Comparison of ENCODE assay signal across 10 cellular contexts in genomic region chr13:106520205-106521004, GRCh38. TPM values are rescaled to one million over a fixed set of nuclear protein-coding genes. Genes with fewer than 3 reads are reported as not detected.
DNase-seq lines count a peak whose midpoint lies in the region; ATAC-seq, FAIRE-seq and TF ChIP-seq lines count a peak whose summit lies in the region.
"Had no signal": no experiment of that assay in that cellular context is flagged by ENCODE, and none has a peak within 500 bp of the region (broad histone marks: within the 10 kb centered on the region; RNA-seq: fewer than 3 reads in every experiment).

No MANE protein-coding gene starts in this region.

- no peak for FAIRE-seq in RCC 7860 (lab: Jason Lieb, UNC)

- DNase-seq in AG20443 (ENCODE audit: low spot score): peak; percentile 24
- DNase-seq in HFFc6: peak; percentile 22
- DNase-seq in caudate nucleus (lab: John Stamatoyannopoulos, UW): peak in 3 of 61 donors; percentile 17 to 37 (median 34)
- peak; percentile 47 to 58 for DNase-seq in lung microvascular endothelial cell (ENCODE audit: low read depth in 2 of 2)
- DNase-seq in stimulated activated naive CD8-positive, alpha-beta T cell treated with anti-CD3 and anti-CD28 coated beads, Interleukin-15, Interleukin-2, amounts not matched to agents 100 U/mL and 50 U/mL, for 24 hours: no peak
- DNase-seq in stimulated activated naive CD4-positive, alpha-beta T cell treated with Interleukin-2 at 50 U/mL for 16 hours (lab: John Stamatoyannopoulos, UW): no peak
- no peak for DNase-seq in RCC 7860 (ENCODE audit: low spot score)
- DNase-seq: islet precursor cell had no signal

- no peak overlapping the region for H3K4me3 Mint-ChIP-seq in HFFc6
- H3K4me3 Mint-ChIP-seq: activated naive CD8-positive, alpha-beta T cell had no signal

- H3K27ac Mint-ChIP-seq in HFFc6: peak overlapping the region; percentile 10; the same call in 1 of the 2 replicates
- H3K27ac Mint-ChIP-seq: activated naive CD8-positive, alpha-beta T cell had no signal

- H3K9me3 Mint-ChIP-seq in HFFc6: no peaks in the 10 kb centered on the region

- H3K27me3 Mint-ChIP-seq in HFFc6 (ENCODE audit: insufficient read depth): 0 out of 2 replicates have a peak, but pooled peaks cover 2% of the 10 kb centered on the region

- H3K27ac ChIP-seq in caudate nucleus (ENCODE audit: low read depth, low read length): peak overlapping the region; percentile 39

- no peak for ATAC-seq in GM18858 (IDR thresholded peaks at IDR 0.05; ENCODE audit: unreplicated experiment)
- no peak for ATAC-seq in stimulated activated naive CD8-positive, alpha-beta T cell treated with anti-CD3 and anti-CD28 coated beads, Interleukin-15, Interleukin-2, amounts not matched to agents 100 U/mL and 50 U/mL, for 24 hours

- peaks cover 31% of the 10 kb centered on the region for H3K4me1 Mint-ChIP-seq in HFFc6 (ENCODE audit: low read depth)

- peaks cover 7% of the 10 kb centered on the region; the same call in 1 of the 2 replicates for H3K36me3 Mint-ChIP-seq in HFFc6 (ENCODE audit: low read depth)
- H3K36me3 Mint-ChIP-seq: activated naive CD8-positive, alpha-beta T cell had no signal

- TF ChIP-seq CTCF in HFFc6 (IDR thresholded peaks at IDR 0.05): peak; percentile 72

RNA-seq across cellular contexts. Expression of gene EFNB2, which starts 15.1 kb away (rescaled TPM):
- 10 to 100 TPM in 5 of 6 experiments, 1 to 10 TPM in 1; 8.1 to 32.5 (median 30.6) TPM for total RNA-seq in HFFc6 (2021; fragmentation: NEBNext Ultra II Directional; extraction: Animal tissue kit (Norgen Biotek cat#: 25700))
- 21.6 and 64.9 TPM in 2 replicates for total RNA-seq in lung microvascular endothelial cell

RNA-seq across cellular contexts. Expression of gene ARGLU1, which starts 47.5 kb away (rescaled TPM):
- 10 to 100 TPM; 30.3 to 39.4 (median 38.0) TPM for total RNA-seq in HFFc6 (2021; fragmentation: NEBNext Ultra II Directional; extraction: Animal tissue kit (Norgen Biotek cat#: 25700))
- 23.3 and 24.4 TPM in 2 replicates for total RNA-seq in lung microvascular endothelial cell

Comparison
In these comparisons a context has a peak if more than half of its experiments do, and no peak if none do; other contexts are left out.
1. DNase-seq: peak in AG20443 (single experiment), HFFc6 (single experiment) and lung microvascular endothelial cell (2 of 2); none in stimulated activated naive CD8-positive, alpha-beta T cell treated with anti-CD3 and anti-CD28 coated beads, Interleukin-15, Interleukin-2, amounts not matched to agents 100 U/mL and 50 U/mL, for 24 hours (single experiment), stimulated activated naive CD4-positive, alpha-beta T cell treated with Interleukin-2 at 50 U/mL for 16 hours (single experiment) and RCC 7860 (single experiment).